ENCODE assay signal across 26 cellular contexts in the genomic region with DNA sequence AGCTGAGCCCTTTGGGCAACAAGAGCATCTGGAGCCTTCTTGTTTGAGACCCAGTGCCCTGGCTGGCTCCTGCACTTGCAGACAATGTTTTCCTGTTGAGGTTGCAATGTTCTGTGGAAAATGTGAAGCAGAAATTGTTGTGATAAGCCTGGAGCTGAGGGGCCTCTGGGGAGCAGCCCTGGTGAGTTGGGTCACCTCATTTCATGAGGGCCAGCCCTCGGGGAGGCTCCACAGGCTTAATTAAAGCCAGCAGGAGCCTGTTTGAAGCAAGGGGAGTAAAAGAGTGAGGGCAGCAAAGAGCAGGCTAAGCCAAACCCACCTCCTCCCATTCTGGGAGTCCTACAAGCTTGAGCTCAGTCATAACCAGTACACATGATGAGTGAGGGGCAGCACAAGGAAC.
DNase-seq lines count a peak whose midpoint lies in the region; ATAC-seq and TF ChIP-seq lines count a peak whose summit lies in the region.
"Had no signal": no experiment of that assay in that cellular context is flagged by ENCODE, and none has a peak within 500 bp of the region (broad histone marks: within the 10 kb centered on the region; RNA-seq: fewer than 3 reads in every experiment).

No MANE protein-coding gene starts in this region.

- peaks cover 2% of the 10 kb centered on the region for H3K27me3 Mint-ChIP-seq in nephron progenitor cell (ENCODE audit: low read depth, poor library complexity)

- H3K4me3 ChIP-seq in cardiac fibroblast (replicated peaks in 1 of 2; ENCODE audit: low read depth in 2 of 2, low read length in 2 of 2) (no peak overlapping the region), fibroblast of villous mesenchyme (ENCODE audit: low read depth, low read length) (no peak overlapping the region)
- H3K4me3 ChIP-seq: GM12878, hepatocyte, smooth muscle cell, suprapubic skin had no signal

- peak; percentile 37 for DNase-seq in EH (ENCODE audit: low read depth)
- DNase-seq in cardiac fibroblast (ENCODE audit: low read depth in 2 of 2), result peak; percentile 15 to 75
- peak; percentile 44 for DNase-seq in fibroblast of villous mesenchyme (ENCODE audit: low read depth)
- DNase-seq in nephron progenitor cell, result peak; percentile 15
- DNase-seq in activated T-cell treated with anti-CD3 and anti-CD28 coated beads, Interleukin-2, amount 50 U/mL, for 48 hours, result no peak
- no peak for DNase-seq in activated CD4-positive, alpha-beta T cell treated with anti-CD3 and anti-CD28 coated beads, Interleukin-2, amount 50 U/mL, for 4 hours
- DNase-seq: activated CD4-positive, alpha-beta memory T cell treated with anti-CD3 and anti-CD28 coated beads, Interleukin-2, amount 10 ng/mL, durations not matched to agents 7 days and 5 days; activated CD4-positive, alpha-beta T cell treated with anti-CD3 and anti-CD28 coated beads for 1 hour; activated CD8-positive, alpha-beta memory T cell treated with anti-CD3 and anti-CD28 coated beads, Interleukin-2, amount 50 U/mL, for 48 hours; activated naive CD4-positive, alpha-beta T cell treated with anti-CD3 and anti-CD28 coated beads for 36 hours; amniotic stem cell; CD8-positive, alpha-beta T cell; mammary epithelial cell; NCI-H1105; NCI-H1930; NCI-H2171 treated with DMSO at 0.1 percent for 48 hours; NCI-H524 treated with DMSO at 0.1 percent for 48 hours; OCI-M1; stimulated activated naive CD4-positive, alpha-beta T cell treated with Interleukin-2 at 50 U/mL for 16 hours; T-helper 2 cell had no signal

- ATAC-seq in GM21786 (IDR thresholded peaks at IDR 0.05; ENCODE audit: unreplicated experiment), result no peak
- ATAC-seq: CD8-positive, alpha-beta T cell; GM12878 had no signal

- no peak overlapping the region for H3K4me3 Mint-ChIP-seq in nephron progenitor cell
- H3K4me3 Mint-ChIP-seq: activated CD4-positive, alpha-beta memory T cell treated with anti-CD3 and anti-CD28 coated beads, Interleukin-2, amount 10 ng/mL, durations not matched to agents 7 days and 5 days; activated naive CD4-positive, alpha-beta T cell treated with anti-CD3 and anti-CD28 coated beads for 36 hours; B cell; CD8-positive, alpha-beta T cell had no signal

- no peaks in the 10 kb centered on the region for H3K36me3 Mint-ChIP-seq in nephron progenitor cell (ENCODE audit: low read depth)
- H3K36me3 Mint-ChIP-seq: CD8-positive, alpha-beta T cell had no signal

- H3K9me3 Mint-ChIP-seq in nephron progenitor cell, result peaks cover 19% of the 10 kb centered on the region
- H3K9me3 Mint-ChIP-seq: activated CD4-positive, alpha-beta memory T cell treated with anti-CD3 and anti-CD28 coated beads, Interleukin-2, amount 10 ng/mL, durations not matched to agents 7 days and 5 days; activated naive CD4-positive, alpha-beta T cell treated with anti-CD3 and anti-CD28 coated beads for 36 hours; CD8-positive, alpha-beta T cell had no signal

- no peak overlapping the region for H3K27ac Mint-ChIP-seq in nephron progenitor cell
- H3K27ac Mint-ChIP-seq: activated CD4-positive, alpha-beta memory T cell treated with anti-CD3 and anti-CD28 coated beads, Interleukin-2, amount 10 ng/mL, durations not matched to agents 7 days and 5 days; activated naive CD4-positive, alpha-beta T cell treated with anti-CD3 and anti-CD28 coated beads for 36 hours; B cell; CD8-positive, alpha-beta T cell had no signal

- peaks cover 51% of the 10 kb centered on the region for H3K4me1 Mint-ChIP-seq in nephron progenitor cell
- H3K4me1 Mint-ChIP-seq: activated CD4-positive, alpha-beta memory T cell treated with anti-CD3 and anti-CD28 coated beads, Interleukin-2, amount 10 ng/mL, durations not matched to agents 7 days and 5 days; B cell had no signal

- TF ChIP-seq CTCF in cardiac fibroblast (IDR thresholded peaks at IDR 0.05; ENCODE audit: low read depth, low read length) (no peak), fibroblast of villous mesenchyme (IDR thresholded peaks at IDR 0.05; ENCODE audit: insufficient read depth, low read depth, low read length) (no peak), nephron progenitor cell (IDR thresholded peaks at IDR 0.05) (no peak)

Comparison
In these comparisons a context has a peak if more than half of its experiments do, and no peak if none do; other contexts are left out.
1. DNase-seq: peak in EH (single experiment), cardiac fibroblast (2 of 2), fibroblast of villous mesenchyme (single experiment) and nephron progenitor cell (single experiment); none in activated T-cell treated with anti-CD3 and anti-CD28 coated beads, Interleukin-2, amount 50 U/mL, for 48 hours (0 of 2) and activated CD4-positive, alpha-beta T cell treated with anti-CD3 and anti-CD28 coated beads, Interleukin-2, amount 50 U/mL, for 4 hours (0 of 2).